33 cellular contexts compared by ENCODE assay signal in genomic region chr10:71250842-71251241, GRCh38.
"Had no signal": no experiment of that assay in that cellular context is flagged by ENCODE, and none has a peak within 500 bp of the region (broad histone marks: within the 10 kb centered on the region; RNA-seq: fewer than 3 reads in every experiment).

No MANE protein-coding gene starts in this region.

- H3K27ac Mint-ChIP-seq: activated naive CD8-positive, alpha-beta T cell; natural killer cell treated with Interleukin-12 subunit alpha and Interleukin-12 subunit beta and Interleukin-15 and Interleukin-18, amount 100 ng/mL, for 72 hours; progenitor cell of endocrine pancreas; stimulated activated memory B cell treated with anti-CD40 and anti-IgM and Interleukin-4, amounts not matched to agents 10 μg/mL and 1 μg/mL and 100 μg/mL, for 72 hours; T-helper 1 cell treated with Interleukin-12 subunit alpha and Interleukin-12 subunit beta and Interleukin-4 antibody, amounts not matched to agents 30 μg/mL and 1 μg/mL, for 36 hours had no signal

- H3K36me3 ChIP-seq: adrenal gland, brain microvascular endothelial cell, heart right ventricle, lower lobe of right lung, neutrophil, ovary, upper lobe of right lung had no signal

- ATAC-seq: esophagus mucosa; heart right ventricle; left lobe of liver; lower lobe of right lung; natural killer cell treated with Interleukin-12 subunit alpha and Interleukin-12 subunit beta and Interleukin-15 and Interleukin-18, amount 100 ng/mL, for 72 hours; sciatic nerve; stimulated activated memory B cell treated with anti-CD40 and anti-IgM and Interleukin-4, amounts not matched to agents 10 μg/mL and 1 μg/mL and 100 μg/mL, for 72 hours; stimulated activated naive CD8-positive, alpha-beta T cell treated with anti-CD3 and anti-CD28 coated beads, Interleukin-15, amount 100 ng/mL, for 72 hours; upper lobe of right lung had no signal

- DNase-seq: activated CD4-positive, alpha-beta T cell treated with anti-CD3 and anti-CD28 coated beads for 48 hours; activated CD4-positive, alpha-beta T cell treated with anti-CD3 and anti-CD28 coated beads, Interleukin-2, amount 50 U/mL, for 48 hours; activated CD8-positive, alpha-beta memory T cell treated with anti-CD3 and anti-CD28 coated beads for 24 hours; activated effector memory CD4-positive, alpha-beta T cell treated with Interleukin-2 at 50 U/mL for 16 hours; activated naive CD4-positive, alpha-beta T cell treated with Interleukin-2 at 50 U/mL for 16 hours; adrenal gland; aorta; brain microvascular endothelial cell; central memory CD4-positive, alpha-beta T cell; foreskin melanocyte; heart right ventricle; kidney glomerular epithelial cell; mesenchymal stem cell; ovary; stimulated activated CD4-positive, alpha-beta T cell treated with anti-CD3 and anti-CD28 coated beads, Interleukin-1b, Interleukin-23, amount 100 ng/mL, for 48 hours; stimulated activated CD4-positive, alpha-beta T cell treated with anti-CD3 and anti-CD28 coated beads, Interleukin-4, amount 100 ng/mL, for 4 hours; stimulated activated CD8-positive, alpha-beta memory T cell treated with anti-CD3 and anti-CD28 coated beads, Interleukin-4, amount 100 ng/mL, for 48 hours; stimulated activated naive CD8-positive, alpha-beta T cell treated with anti-CD3 and anti-CD28 coated beads, Interleukin-15, amount 100 ng/mL, for 72 hours; substantia nigra; T-helper 9 cell; upper lobe of right lung had no signal

- H3K9me3 Mint-ChIP-seq: natural killer cell treated with Interleukin-12 subunit alpha and Interleukin-12 subunit beta and Interleukin-15 and Interleukin-18, amount 100 ng/mL, for 72 hours; stimulated activated memory B cell treated with anti-CD40 and anti-IgM and Interleukin-4, amounts not matched to agents 10 μg/mL and 1 μg/mL and 100 μg/mL, for 72 hours; stimulated activated naive CD8-positive, alpha-beta T cell treated with anti-CD3 and anti-CD28 coated beads, Interleukin-15, amount 100 ng/mL, for 72 hours; T-helper 1 cell treated with Interleukin-12 subunit alpha and Interleukin-12 subunit beta and Interleukin-4 antibody, amounts not matched to agents 30 μg/mL and 1 μg/mL, for 36 hours had no signal

- H3K4me3 ChIP-seq: adrenal gland, heart right ventricle, lower lobe of right lung, ovary, skin epidermis, upper lobe of right lung had no signal

- H3K4me3 Mint-ChIP-seq: activated naive CD8-positive, alpha-beta T cell; natural killer cell treated with Interleukin-12 subunit alpha and Interleukin-12 subunit beta and Interleukin-15 and Interleukin-18, amount 100 ng/mL, for 72 hours; stimulated activated memory B cell treated with anti-CD40 and anti-IgM and Interleukin-4, amounts not matched to agents 10 μg/mL and 1 μg/mL and 100 μg/mL, for 72 hours; stimulated activated naive CD8-positive, alpha-beta T cell treated with anti-CD3 and anti-CD28 coated beads, Interleukin-15, amount 100 ng/mL, for 72 hours; T-helper 1 cell treated with Interleukin-12 subunit alpha and Interleukin-12 subunit beta and Interleukin-4 antibody, amounts not matched to agents 30 μg/mL and 1 μg/mL, for 36 hours had no signal

- H3K4me1 Mint-ChIP-seq: stimulated activated memory B cell treated with anti-CD40 and anti-IgM and Interleukin-4, amounts not matched to agents 10 μg/mL and 1 μg/mL and 100 μg/mL, for 72 hours; stimulated activated naive CD8-positive, alpha-beta T cell treated with anti-CD3 and anti-CD28 coated beads, Interleukin-15, amount 100 ng/mL, for 72 hours had no signal

- H3K27ac ChIP-seq: adrenal gland, brain microvascular endothelial cell, lower lobe of right lung, neutrophil, ovary, upper lobe of right lung, VCaP had no signal

- H3K36me3 Mint-ChIP-seq: activated naive CD8-positive, alpha-beta T cell; natural killer cell treated with Interleukin-12 subunit alpha and Interleukin-12 subunit beta and Interleukin-15 and Interleukin-18, amount 100 ng/mL, for 72 hours; stimulated activated memory B cell treated with anti-CD40 and anti-IgM and Interleukin-4, amounts not matched to agents 10 μg/mL and 1 μg/mL and 100 μg/mL, for 72 hours had no signal

- H3K9me3 ChIP-seq: adrenal gland, heart right ventricle, lower lobe of right lung, neutrophil, ovary, upper lobe of right lung had no signal

- H3K27me3 Mint-ChIP-seq: activated naive CD8-positive, alpha-beta T cell; stimulated activated naive CD8-positive, alpha-beta T cell treated with anti-CD3 and anti-CD28 coated beads, Interleukin-15, amount 100 ng/mL, for 72 hours had no signal

- H3K27me3 ChIP-seq: adrenal gland, brain microvascular endothelial cell, heart right ventricle, neutrophil, ovary, upper lobe of right lung had no signal
